19 cellular contexts compared by ENCODE assay signal in genomic region chr13:72970301-72970880, GRCh38.
"Had no signal": no experiment of that assay in that cellular context is flagged by ENCODE, and none has a peak within 500 bp of the region (broad histone marks: within the 10 kb centered on the region; RNA-seq: fewer than 3 reads in every experiment).

No MANE protein-coding gene starts in this region.

- H3K27ac ChIP-seq: psoas muscle, thoracic aorta had no signal

- H3K4me3 ChIP-seq: lung, psoas muscle, thoracic aorta had no signal

- H3K4me1 ChIP-seq: psoas muscle had no signal

- H3K4me3 Mint-ChIP-seq: activated CD4-positive, alpha-beta memory T cell treated with anti-CD3 and anti-CD28 coated beads for 36 hours; activated naive CD8-positive, alpha-beta T cell treated with anti-CD3 and anti-CD28 coated beads, Interleukin-2, amount 50 U/mL, for 24 hours; effector memory CD8-positive, alpha-beta T cell; natural killer cell treated with Interleukin-12 subunit alpha and Interleukin-12 subunit beta and Interleukin-15 and Interleukin-18, amount 100 ng/mL, for 72 hours; stimulated activated naive CD8-positive, alpha-beta T cell treated with anti-CD3 and anti-CD28 coated beads, Interleukin-15, amount 100 ng/mL, for 72 hours; T-helper 2 cell treated with Interferon-gamma antibody and Interleukin-4, amounts not matched to agents 5 μg/mL and 100 μg/mL, for 36 hours had no signal

- H3K9me3 ChIP-seq: psoas muscle, thoracic aorta had no signal

- H3K27ac Mint-ChIP-seq: activated CD4-positive, alpha-beta memory T cell treated with anti-CD3 and anti-CD28 coated beads for 36 hours; activated naive CD8-positive, alpha-beta T cell treated with anti-CD3 and anti-CD28 coated beads, Interleukin-2, amount 50 U/mL, for 24 hours; effector memory CD8-positive, alpha-beta T cell; natural killer cell treated with Interleukin-12 subunit alpha and Interleukin-12 subunit beta and Interleukin-15 and Interleukin-18, amount 100 ng/mL, for 72 hours; stimulated activated naive CD8-positive, alpha-beta T cell treated with anti-CD3 and anti-CD28 coated beads, Interleukin-15, amount 100 ng/mL, for 72 hours; T-helper 2 cell treated with Interferon-gamma antibody and Interleukin-4, amounts not matched to agents 5 μg/mL and 100 μg/mL, for 36 hours had no signal

- DNase-seq: activated CD4-positive, alpha-beta memory T cell treated with anti-CD3 and anti-CD28 coated beads for 36 hours; activated CD8-positive, alpha-beta memory T cell treated with anti-CD3 and anti-CD28 coated beads, Interleukin-2, amount 50 U/mL, for 4 hours; activated naive CD4-positive, alpha-beta T cell treated with Interleukin-2 at 50 U/mL for 16 hours; activated naive CD8-positive, alpha-beta T cell treated with anti-CD3 and anti-CD28 coated beads, Interleukin-2, amount 50 U/mL, for 24 hours; caudate nucleus; cortex of kidney; effector memory CD8-positive, alpha-beta T cell; hypothalamus; left cardiac atrium; nucleus accumbens; psoas muscle; stimulated activated CD4-positive, alpha-beta T cell treated with anti-CD3 and anti-CD28 coated beads, Interleukin-4, amount 100 ng/mL, for 24 hours; stimulated activated naive CD8-positive, alpha-beta T cell treated with anti-CD3 and anti-CD28 coated beads, Interleukin-15, amount 100 ng/mL, for 72 hours; SW 1271 had no signal

- H3K4me1 Mint-ChIP-seq: activated naive CD8-positive, alpha-beta T cell treated with anti-CD3 and anti-CD28 coated beads, Interleukin-2, amount 50 U/mL, for 24 hours; stimulated activated naive CD8-positive, alpha-beta T cell treated with anti-CD3 and anti-CD28 coated beads, Interleukin-15, amount 100 ng/mL, for 72 hours had no signal

- ATAC-seq: activated naive CD8-positive, alpha-beta T cell treated with anti-CD3 and anti-CD28 coated beads, Interleukin-2, amount 50 U/mL, for 24 hours; effector memory CD8-positive, alpha-beta T cell; left cardiac atrium; natural killer cell treated with Interleukin-12 subunit alpha and Interleukin-12 subunit beta and Interleukin-15 and Interleukin-18, amount 100 ng/mL, for 72 hours; psoas muscle; sciatic nerve; stimulated activated naive CD8-positive, alpha-beta T cell treated with anti-CD3 and anti-CD28 coated beads, Interleukin-15, amount 100 ng/mL, for 72 hours had no signal

- H3K27me3 Mint-ChIP-seq: activated CD4-positive, alpha-beta memory T cell treated with anti-CD3 and anti-CD28 coated beads for 36 hours; activated naive CD8-positive, alpha-beta T cell treated with anti-CD3 and anti-CD28 coated beads, Interleukin-2, amount 50 U/mL, for 24 hours; effector memory CD8-positive, alpha-beta T cell; natural killer cell treated with Interleukin-12 subunit alpha and Interleukin-12 subunit beta and Interleukin-15 and Interleukin-18, amount 100 ng/mL, for 72 hours; stimulated activated naive CD8-positive, alpha-beta T cell treated with anti-CD3 and anti-CD28 coated beads, Interleukin-15, amount 100 ng/mL, for 72 hours had no signal

- H3K36me3 ChIP-seq: thoracic aorta had no signal

- H3K9me3 Mint-ChIP-seq: activated CD4-positive, alpha-beta memory T cell treated with anti-CD3 and anti-CD28 coated beads for 36 hours; activated naive CD8-positive, alpha-beta T cell treated with anti-CD3 and anti-CD28 coated beads, Interleukin-2, amount 50 U/mL, for 24 hours; effector memory CD8-positive, alpha-beta T cell; natural killer cell treated with Interleukin-12 subunit alpha and Interleukin-12 subunit beta and Interleukin-15 and Interleukin-18, amount 100 ng/mL, for 72 hours; stimulated activated naive CD8-positive, alpha-beta T cell treated with anti-CD3 and anti-CD28 coated beads, Interleukin-15, amount 100 ng/mL, for 72 hours; T-helper 2 cell treated with Interferon-gamma antibody and Interleukin-4, amounts not matched to agents 5 μg/mL and 100 μg/mL, for 36 hours had no signal
